9 cellular contexts compared by ENCODE assay signal in the genomic region with DNA sequence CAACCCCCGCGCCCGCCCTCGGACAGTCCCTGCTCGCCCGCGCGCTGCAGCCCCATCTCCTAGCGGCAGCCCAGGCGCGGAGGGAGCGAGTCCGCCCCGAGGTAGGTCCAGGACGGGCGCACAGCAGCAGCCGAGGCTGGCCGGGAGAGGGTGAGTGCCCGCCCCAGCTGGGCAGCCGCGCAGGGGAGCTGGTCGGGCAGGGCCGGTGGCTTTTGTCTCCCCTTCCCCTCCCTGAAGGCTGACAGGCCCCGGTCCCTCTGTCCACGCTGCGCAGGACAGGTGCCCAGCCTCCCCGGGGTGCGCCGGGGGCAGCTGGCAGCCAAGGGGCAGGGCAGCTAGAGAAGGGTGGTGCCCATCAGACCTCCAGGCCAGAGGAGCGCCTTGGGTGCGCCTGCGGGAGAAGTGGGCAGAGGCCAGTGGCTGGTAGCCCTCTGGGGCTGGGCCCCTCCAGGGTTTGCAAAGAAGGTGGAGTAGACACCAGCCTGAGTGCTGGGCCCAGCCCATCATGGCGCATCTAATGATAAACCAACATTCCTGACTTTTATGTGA. TPM values are rescaled to one million over a fixed set of nuclear protein-coding genes. Genes with fewer than 3 reads are reported as not detected.
DNase-seq lines count a peak whose midpoint lies in the region; ATAC-seq and TF ChIP-seq lines count a peak whose summit lies in the region.
"Had no signal": no experiment of that assay in that cellular context is flagged by ENCODE, and none has a peak within 500 bp of the region (broad histone marks: within the 10 kb centered on the region; RNA-seq: fewer than 3 reads in every experiment).

No MANE protein-coding gene starts in this region.

- TF ChIP-seq CTCF in upper lobe of left lung (IDR thresholded peaks at IDR 0.05) (no peak), GM10266 (IDR thresholded peaks at IDR 0.05; ENCODE audit: control insufficient read depth, insufficient read depth, low read depth, missing control alignments) (no peak)

- peak overlapping the region; percentile 20 to 57 for H3K4me3 Mint-ChIP-seq in activated T-cell treated with anti-CD3 and anti-CD28 coated beads, Interleukin-2, amount 50 U/mL, for 72 hours

- H3K36me3 Mint-ChIP-seq in activated T-cell treated with anti-CD3 and anti-CD28 coated beads, Interleukin-2, amount 50 U/mL, for 72 hours (ENCODE audit: insufficient read depth in 2 of 2) = no peaks in the 10 kb centered on the region

- H3K27me3 ChIP-seq in upper lobe of left lung = peaks cover 0 to 12% (median 5%) of the 10 kb centered on the region in 4 donors

- no peaks in the 10 kb centered on the region for H3K4me1 ChIP-seq in mesodermal cell (ENCODE audit: control insufficient read depth, insufficient read depth, low read length, poor library complexity, severe bottlenecking)
- H3K4me1 ChIP-seq in upper lobe of left lung = peaks cover 20 to 44% (median 26%) of the 10 kb centered on the region in 4 donors

- H3K4me3 ChIP-seq in mesodermal cell (ENCODE audit: extremely low read depth, insufficient read depth, low read length, poor library complexity, severe bottlenecking) = peak overlapping the region; percentile 23
- H3K4me3 ChIP-seq in upper lobe of left lung = peak overlapping the region; percentile 6 to 58 (median 52)

- peaks cover 12% of the 10 kb centered on the region for H3K27me3 Mint-ChIP-seq in activated T-cell treated with anti-CD3 and anti-CD28 coated beads, Interleukin-2, amount 50 U/mL, for 72 hours (ENCODE audit: low read depth)

- TF ChIP-seq POLR2A in upper lobe of left lung (IDR thresholded peaks at IDR 0.05) = no peak

- H3K27ac Mint-ChIP-seq in activated T-cell treated with anti-CD3 and anti-CD28 coated beads, Interleukin-2, amount 50 U/mL, for 72 hours = no peak overlapping the region

- no peaks in the 10 kb centered on the region for H3K9me3 Mint-ChIP-seq in activated T-cell treated with anti-CD3 and anti-CD28 coated beads, Interleukin-2, amount 50 U/mL, for 72 hours

- 27 to 41% methylated on average over 19 to 23 of the region's 33 CpGs for WGBS in mesodermal cell (ENCODE audit: insufficient coverage in 2 of 2), 2 experiments
- 40 to 100% methylated on average over 1 to 9 of the region's 33 CpGs for WGBS in upper lobe of left lung, 2 donors

- no peak for DNase-seq in activated T-cell treated with anti-CD3 and anti-CD28 coated beads, Interleukin-2, amount 50 U/mL, for 72 hours
- DNase-seq in activated T-cell treated with anti-CD3 and anti-CD28 coated beads for 4 hours = no peak
- DNase-seq in upper lobe of left lung = no peak
- DNase-seq in NCI-H1092 (lab: John Stamatoyannopoulos, UW) = no peak
- no peak for DNase-seq in stimulated activated CD4-positive, alpha-beta T cell treated with anti-CD3 and anti-CD28 coated beads, Interleukin-4, amount 100 ng/mL, for 24 hours
- no peak for DNase-seq in GM10266 (ENCODE audit: extremely low spot score)
- DNase-seq: COR-L47 had no signal

- no peak for TF ChIP-seq EP300 in upper lobe of left lung (IDR thresholded peaks at IDR 0.05)

- H3K9me3 ChIP-seq in mesodermal cell (ENCODE audit: control insufficient read depth, low read length) (no peaks in the 10 kb centered on the region), upper lobe of left lung (no peaks in the 10 kb centered on the region)

- no peaks in the 10 kb centered on the region for H3K36me3 ChIP-seq in mesodermal cell (ENCODE audit: control insufficient read depth, insufficient read depth, low read length)
- peaks cover 0 to 7% (median 0%) of the 10 kb centered on the region in 4 donors for H3K36me3 ChIP-seq in upper lobe of left lung

- peaks cover 7% of the 10 kb centered on the region for H3K4me1 Mint-ChIP-seq in activated T-cell treated with anti-CD3 and anti-CD28 coated beads, Interleukin-2, amount 50 U/mL, for 72 hours (ENCODE audit: low read depth)

- ATAC-seq in activated T-cell treated with anti-CD3 and anti-CD28 coated beads, Interleukin-2, amount 50 U/mL, for 72 hours (replicated peaks in 1 of 2) = no peak
- ATAC-seq in upper lobe of left lung (ENCODE audit: low FRiP score in 2 of 2) = no peak

- H3K27ac ChIP-seq in cingulate gyrus (ENCODE audit: low read depth, low read length) = peak overlapping the region; percentile 63
- H3K27ac ChIP-seq in mesodermal cell (ENCODE audit: low read depth, low read length, severe bottlenecking) = no peak overlapping the region
- H3K27ac ChIP-seq in upper lobe of left lung = peak overlapping the region; percentile 69 to 85 (median 76)

RNA-seq across cellular contexts. Expression of gene ITGB4, which starts 0.3 kb away (rescaled TPM):
- 1 to 10 TPM; 2.7 to 3.5 TPM for total RNA-seq in activated T-cell treated with anti-CD3 and anti-CD28 coated beads, Interleukin-2, amount 50 U/mL, for 72 hours
- 1.8 TPM for polyA plus RNA-seq in mesodermal cell (2013, experiment 1 of 2)
- 1.4 TPM for polyA plus RNA-seq in mesodermal cell (2013, experiment 2 of 2)
- total RNA-seq in upper lobe of left lung = 10 to 100 TPM; 16.8 to 75.2 (median 41.2) TPM

RNA-seq across cellular contexts. Expression of gene GALK1, which starts 43.5 kb away (rescaled TPM):
- 10 to 100 TPM; 41.9 to 51.2 TPM for total RNA-seq in activated T-cell treated with anti-CD3 and anti-CD28 coated beads, Interleukin-2, amount 50 U/mL, for 72 hours
- 36.5 TPM for polyA plus RNA-seq in mesodermal cell (2013, experiment 1 of 2)
- polyA plus RNA-seq in mesodermal cell (2013, experiment 2 of 2) = 33.3 TPM
- 10 to 100 TPM; 18.9 to 65.7 (median 40.6) TPM for total RNA-seq in upper lobe of left lung

RNA-seq across cellular contexts. Expression of gene SAP30BP, which starts 54.4 kb away (rescaled TPM):
- 100 to 1,000 TPM in 1 of 2 donors, 10 to 100 TPM in 1; 97.0 to 112 TPM for total RNA-seq in activated T-cell treated with anti-CD3 and anti-CD28 coated beads, Interleukin-2, amount 50 U/mL, for 72 hours
- polyA plus RNA-seq in mesodermal cell (2013, experiment 1 of 2) = 95.8 TPM
- polyA plus RNA-seq in mesodermal cell (2013, experiment 2 of 2) = 91.9 TPM
- 100 to 1,000 TPM in 1 of 6 donors, 10 to 100 TPM in 5; 64.1 to 125 (median 80.8) TPM for total RNA-seq in upper lobe of left lung

RNA-seq across cellular contexts. Expression of gene RECQL5, which starts 54.6 kb away (rescaled TPM):
- total RNA-seq in activated T-cell treated with anti-CD3 and anti-CD28 coated beads, Interleukin-2, amount 50 U/mL, for 72 hours = 10 to 100 TPM; 50.7 to 58.5 TPM
- 31.4 TPM for polyA plus RNA-seq in mesodermal cell (2013, experiment 1 of 2)
- 27.7 TPM for polyA plus RNA-seq in mesodermal cell (2013, experiment 2 of 2)
- total RNA-seq in upper lobe of left lung = 10 to 100 TPM; 11.4 to 97.4 (median 41.4) TPM
